1 cellular context compared by ENCODE assay signal in the genomic region with DNA sequence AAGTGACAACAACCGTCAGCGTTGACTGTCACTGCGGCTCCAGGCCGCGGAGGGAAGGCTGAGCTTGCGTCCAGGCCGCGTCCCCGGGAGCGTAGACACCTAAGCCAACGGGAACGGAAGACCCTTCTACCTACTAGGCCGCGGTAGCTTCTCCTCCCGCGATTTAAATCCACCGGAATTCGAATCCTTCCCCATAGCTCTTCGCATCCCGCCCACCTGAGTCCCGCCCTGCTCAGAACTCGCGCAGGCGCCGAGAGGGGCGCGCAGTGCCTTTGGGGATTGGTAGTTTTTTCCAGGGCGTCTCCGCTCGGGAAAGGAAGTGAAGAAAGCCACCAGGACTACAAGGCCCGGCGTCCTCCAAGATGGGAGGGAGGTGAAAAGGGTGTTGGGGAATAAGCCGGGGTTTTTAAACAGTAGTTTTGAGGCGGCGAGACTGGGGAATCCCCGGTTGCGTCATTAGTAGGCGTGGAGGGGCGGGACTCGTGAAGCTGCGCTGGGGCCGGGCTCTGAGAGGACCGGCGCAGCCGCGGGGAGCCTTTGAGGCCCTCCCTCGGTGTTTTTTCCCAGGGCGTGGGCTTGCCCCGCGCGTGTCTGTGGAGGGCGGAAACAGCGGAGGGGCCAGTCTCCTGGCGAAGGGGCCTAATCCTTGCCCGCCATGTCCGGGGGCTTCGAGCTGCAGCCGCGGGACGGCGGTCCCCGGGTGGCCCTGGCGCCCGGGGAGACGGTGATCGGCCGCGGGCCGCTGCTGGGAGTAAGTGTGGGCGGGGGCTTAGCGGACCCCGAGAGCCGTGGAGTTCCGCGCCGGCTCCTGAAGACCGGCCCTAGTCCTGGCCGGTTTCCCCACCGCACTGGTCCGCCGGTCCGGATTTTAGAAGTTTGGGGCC.
TF ChIP-seq lines count a peak whose summit lies in the region.

A gene with protein sequence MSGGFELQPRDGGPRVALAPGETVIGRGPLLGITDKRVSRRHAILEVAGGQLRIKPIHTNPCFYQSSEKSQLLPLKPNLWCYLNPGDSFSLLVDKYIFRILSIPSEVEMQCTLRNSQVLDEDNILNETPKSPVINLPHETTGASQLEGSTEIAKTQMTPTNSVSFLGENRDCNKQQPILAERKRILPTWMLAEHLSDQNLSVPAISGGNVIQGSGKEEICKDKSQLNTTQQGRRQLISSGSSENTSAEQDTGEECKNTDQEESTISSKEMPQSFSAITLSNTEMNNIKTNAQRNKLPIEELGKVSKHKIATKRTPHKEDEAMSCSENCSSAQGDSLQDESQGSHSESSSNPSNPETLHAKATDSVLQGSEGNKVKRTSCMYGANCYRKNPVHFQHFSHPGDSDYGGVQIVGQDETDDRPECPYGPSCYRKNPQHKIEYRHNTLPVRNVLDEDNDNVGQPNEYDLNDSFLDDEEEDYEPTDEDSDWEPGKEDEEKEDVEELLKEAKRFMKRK (plus strand): TSS at position 509 of the 884 bp plus-strand sequence. CDS start 147 bp downstream, at position 656.
A gene with protein sequence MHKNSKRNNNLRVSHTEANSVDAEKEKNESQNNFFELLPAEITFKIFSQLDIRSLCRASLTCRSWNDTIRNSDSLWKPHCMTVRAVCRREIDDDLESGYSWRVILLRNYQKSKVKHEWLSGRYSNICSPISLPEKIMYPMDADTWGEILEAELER (minus strand): TSS at position 218 of the 884 bp plus-strand sequence. CDS start 2,149 bp downstream, outside the sequence.

TF ChIP-seq in K562, 482 proteins besides CTCF, POLR2A, EP300 and RAD21 (continued from another document and continues in another):
- TF ChIP-seq FOXK2 (conservative IDR thresholded peaks at IDR 0.05 in 1 of 2, IDR thresholded peaks at IDR 0.05 in 1 of 2; ENCODE audit: low read depth in 2 of 2) (peak; percentile 55 to 70), HNRNPK (IDR thresholded peaks at IDR 0.05; ENCODE audit: low read depth, low read length, poor library complexity, severe bottlenecking) (no peak), CBX1 (IDR thresholded peaks at IDR 0.05; ENCODE audit: low read depth) (peak; percentile 39; the same call in 1 of the 2 replicates), KDM2B (CRISPR knock-in tag; IDR thresholded peaks at IDR 0.05) (peak; percentile 73; the same call in 1 of the 2 replicates), RFX7 (CRISPR knock-in tag; IDR thresholded peaks at IDR 0.05) (no peak), ZNF143 (CRISPR knock-in tag; IDR thresholded peaks at IDR 0.05) (peak; percentile 91), CREBBP (IDR thresholded peaks at IDR 0.05; ENCODE audit: low read depth, low read length) (no peak), NCOR1 (IDR thresholded peaks at IDR 0.05) (no peak), ZNF280B (CRISPR knock-in tag; IDR thresholded peaks at IDR 0.05) (no peak), ETS1 (conservative IDR thresholded peaks at IDR 0.05; ENCODE audit: control insufficient read depth, low read depth, low read length) (peak; percentile 82; the same call in 1 of the 2 replicates), PRMT5 (CRISPR knock-in tag; IDR thresholded peaks at IDR 0.05) (no peak), CXXC5 (CRISPR knock-in tag; IDR thresholded peaks at IDR 0.05) (peak; percentile 79), SUPT5H (IDR thresholded peaks at IDR 0.05) (peak; percentile 63), ZNF23 (CRISPR knock-in tag; IDR thresholded peaks at IDR 0.05) (no peak), CCNT2 (IDR thresholded peaks at IDR 0.05; ENCODE audit: borderline replicate concordance, extremely low read depth, insufficient read length, low read depth, low read length) (peak; percentile 85), ZNF444 (CRISPR knock-in tag; IDR thresholded peaks at IDR 0.05) (no peak), NFE2 (IDR thresholded peaks at IDR 0.05; ENCODE audit: low read depth) (no peak), RFX1 (IDR thresholded peaks at IDR 0.05) (no peak), MTA1 (IDR thresholded peaks at IDR 0.05; ENCODE audit: borderline replicate concordance) (peak; percentile 62), SOX6 (IDR thresholded peaks at IDR 0.05) (0 out of 2 replicates have a peak, but pooled peaks have one; percentile 37), TAL1 (IDR thresholded peaks at IDR 0.05) (no peak), SIN3B (IDR thresholded peaks at IDR 0.05; ENCODE audit: low read depth) (no peak; the same call in 1 of the 2 replicates), RBM25 (IDR thresholded peaks at IDR 0.05; ENCODE audit: low read depth, low read length, severe bottlenecking) (no peak), RBM14 (IDR thresholded peaks at IDR 0.05; ENCODE audit: borderline replicate concordance, insufficient read depth, low read depth, low read length) (no peak), SP2 (IDR thresholded peaks at IDR 0.05; ENCODE audit: extremely low read depth, low read depth, low read length, poor library complexity, severe bottlenecking) (no peak), ZNF384 (IDR thresholded peaks at IDR 0.05; ENCODE audit: low read depth, low read length) (no peak), ZNF584 (CRISPR knock-in tag; IDR thresholded peaks at IDR 0.05; ENCODE audit: low read depth) (no peak), FOXO4 (CRISPR knock-in tag; IDR thresholded peaks at IDR 0.05) (no peak), MAFF (IDR thresholded peaks at IDR 0.05; ENCODE audit: low read length) (no peak), CTBP1 (IDR thresholded peaks at IDR 0.05; ENCODE audit: borderline replicate concordance) (no peak; the same call in 1 of the 2 replicates), SRSF1 (IDR thresholded peaks at IDR 0.05; ENCODE audit: low read depth, low read length) (no peak), ETV1 (tag; conservative IDR thresholded peaks at IDR 0.05; ENCODE audit: low read depth) (no peak), ELF1 (tag; IDR thresholded peaks at IDR 0.05) (peak; percentile 17; the same call in 1 of the 2 replicates), ZNF785 (CRISPR knock-in tag; IDR thresholded peaks at IDR 0.05) (no peak), HMBOX1 (IDR thresholded peaks at IDR 0.05) (no peak), ZNF79 (CRISPR knock-in tag; IDR thresholded peaks at IDR 0.05; ENCODE audit: low read depth) (no peak), HMGN3 (IDR thresholded peaks at IDR 0.05; ENCODE audit: borderline replicate concordance, extremely low read depth, insufficient read length, low read depth, low read length) (peak; percentile 86), ADNP (tag; IDR thresholded peaks at IDR 0.05) (no peak), USF2 (CRISPR knock-in tag; IDR thresholded peaks at IDR 0.05) (no peak), NR2F6 (CRISPR knock-in tag; IDR thresholded peaks at IDR 0.05) (no peak)
- TF ChIP-seq, protein P1, sequence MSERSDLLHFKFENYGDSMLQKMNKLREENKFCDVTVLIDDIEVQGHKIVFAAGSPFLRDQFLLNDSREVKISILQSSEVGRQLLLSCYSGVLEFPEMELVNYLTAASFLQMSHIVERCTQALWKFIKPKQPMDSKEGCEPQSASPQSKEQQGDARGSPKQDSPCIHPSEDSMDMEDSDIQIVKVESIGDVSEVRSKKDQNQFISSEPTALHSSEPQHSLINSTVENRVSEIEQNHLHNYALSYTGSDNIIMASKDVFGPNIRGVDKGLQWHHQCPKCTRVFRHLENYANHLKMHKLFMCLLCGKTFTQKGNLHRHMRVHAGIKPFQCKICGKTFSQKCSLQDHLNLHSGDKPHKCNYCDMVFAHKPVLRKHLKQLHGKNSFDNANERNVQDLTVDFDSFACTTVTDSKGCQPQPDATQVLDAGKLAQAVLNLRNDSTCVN (CRISPR knock-in tag; IDR thresholded peaks at IDR 0.05): no peak
- TF ChIP-seq, protein P2, sequence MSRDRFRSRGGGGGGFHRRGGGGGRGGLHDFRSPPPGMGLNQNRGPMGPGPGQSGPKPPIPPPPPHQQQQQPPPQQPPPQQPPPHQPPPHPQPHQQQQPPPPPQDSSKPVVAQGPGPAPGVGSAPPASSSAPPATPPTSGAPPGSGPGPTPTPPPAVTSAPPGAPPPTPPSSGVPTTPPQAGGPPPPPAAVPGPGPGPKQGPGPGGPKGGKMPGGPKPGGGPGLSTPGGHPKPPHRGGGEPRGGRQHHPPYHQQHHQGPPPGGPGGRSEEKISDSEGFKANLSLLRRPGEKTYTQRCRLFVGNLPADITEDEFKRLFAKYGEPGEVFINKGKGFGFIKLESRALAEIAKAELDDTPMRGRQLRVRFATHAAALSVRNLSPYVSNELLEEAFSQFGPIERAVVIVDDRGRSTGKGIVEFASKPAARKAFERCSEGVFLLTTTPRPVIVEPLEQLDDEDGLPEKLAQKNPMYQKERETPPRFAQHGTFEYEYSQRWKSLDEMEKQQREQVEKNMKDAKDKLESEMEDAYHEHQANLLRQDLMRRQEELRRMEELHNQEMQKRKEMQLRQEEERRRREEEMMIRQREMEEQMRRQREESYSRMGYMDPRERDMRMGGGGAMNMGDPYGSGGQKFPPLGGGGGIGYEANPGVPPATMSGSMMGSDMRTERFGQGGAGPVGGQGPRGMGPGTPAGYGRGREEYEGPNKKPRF (IDR thresholded peaks at IDR 0.05; ENCODE audit: low read depth, low read length): no peak
- TF ChIP-seq, protein P3, sequence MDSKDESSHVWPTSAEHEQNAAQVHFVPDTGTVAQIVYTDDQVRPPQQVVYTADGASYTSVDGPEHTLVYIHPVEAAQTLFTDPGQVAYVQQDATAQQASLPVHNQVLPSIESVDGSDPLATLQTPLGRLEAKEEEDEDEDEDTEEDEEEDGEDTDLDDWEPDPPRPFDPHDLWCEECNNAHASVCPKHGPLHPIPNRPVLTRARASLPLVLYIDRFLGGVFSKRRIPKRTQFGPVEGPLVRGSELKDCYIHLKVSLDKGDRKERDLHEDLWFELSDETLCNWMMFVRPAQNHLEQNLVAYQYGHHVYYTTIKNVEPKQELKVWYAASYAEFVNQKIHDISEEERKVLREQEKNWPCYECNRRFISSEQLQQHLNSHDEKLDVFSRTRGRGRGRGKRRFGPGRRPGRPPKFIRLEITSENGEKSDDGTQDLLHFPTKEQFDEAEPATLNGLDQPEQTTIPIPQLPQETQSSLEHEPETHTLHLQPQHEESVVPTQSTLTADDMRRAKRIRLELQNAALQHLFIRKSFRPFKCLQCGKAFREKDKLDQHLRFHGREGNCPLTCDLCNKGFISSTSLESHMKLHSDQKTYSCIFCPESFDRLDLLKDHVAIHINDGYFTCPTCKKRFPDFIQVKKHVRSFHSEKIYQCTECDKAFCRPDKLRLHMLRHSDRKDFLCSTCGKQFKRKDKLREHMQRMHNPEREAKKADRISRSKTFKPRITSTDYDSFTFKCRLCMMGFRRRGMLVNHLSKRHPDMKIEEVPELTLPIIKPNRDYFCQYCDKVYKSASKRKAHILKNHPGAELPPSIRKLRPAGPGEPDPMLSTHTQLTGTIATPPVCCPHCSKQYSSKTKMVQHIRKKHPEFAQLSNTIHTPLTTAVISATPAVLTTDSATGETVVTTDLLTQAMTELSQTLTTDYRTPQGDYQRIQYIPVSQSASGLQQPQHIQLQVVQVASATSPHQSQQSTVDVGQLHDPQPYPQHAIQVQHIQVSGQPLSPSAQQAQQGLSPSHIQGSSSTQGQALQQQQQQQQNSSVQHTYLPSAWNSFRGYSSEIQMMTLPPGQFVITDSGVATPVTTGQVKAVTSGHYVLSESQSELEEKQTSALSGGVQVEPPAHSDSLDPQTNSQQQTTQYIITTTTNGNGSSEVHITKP (IDR thresholded peaks at IDR 0.05; ENCODE audit: partially characterized antibody): no peak
- TF ChIP-seq, protein P4, sequence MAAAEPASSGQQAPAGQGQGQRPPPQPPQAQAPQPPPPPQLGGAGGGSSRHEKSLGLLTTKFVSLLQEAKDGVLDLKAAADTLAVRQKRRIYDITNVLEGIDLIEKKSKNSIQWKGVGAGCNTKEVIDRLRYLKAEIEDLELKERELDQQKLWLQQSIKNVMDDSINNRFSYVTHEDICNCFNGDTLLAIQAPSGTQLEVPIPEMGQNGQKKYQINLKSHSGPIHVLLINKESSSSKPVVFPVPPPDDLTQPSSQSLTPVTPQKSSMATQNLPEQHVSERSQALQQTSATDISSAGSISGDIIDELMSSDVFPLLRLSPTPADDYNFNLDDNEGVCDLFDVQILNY (CRISPR knock-in tag; IDR thresholded peaks at IDR 0.05): no peak
